25 cellular contexts compared by ENCODE assay signal in the genomic region with DNA sequence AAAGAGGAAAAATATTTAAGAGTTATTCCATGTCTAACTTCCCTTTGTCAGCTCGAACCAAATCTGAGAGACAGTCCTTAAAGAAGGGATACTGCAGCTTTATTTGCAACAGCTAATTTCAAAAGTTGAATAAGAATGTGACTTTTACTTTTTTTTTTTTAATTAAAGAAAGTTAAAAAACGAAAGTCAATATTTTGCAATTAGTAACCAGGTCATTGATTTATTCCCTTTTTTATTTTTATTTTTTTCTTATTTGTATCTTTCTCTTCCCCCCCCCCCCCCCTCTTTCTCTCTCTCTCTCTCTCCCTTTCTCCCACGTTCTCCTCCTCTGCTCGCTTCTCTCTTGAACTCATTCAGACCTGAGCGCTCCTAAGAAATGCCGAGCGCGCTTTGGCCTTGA.
"Had no signal": no experiment of that assay in that cellular context is flagged by ENCODE, and none has a peak within 500 bp of the region (broad histone marks: within the 10 kb centered on the region; RNA-seq: fewer than 3 reads in every experiment).

No MANE protein-coding gene starts in this region.

- H3K27me3 Mint-ChIP-seq: effector memory CD8-positive, alpha-beta T cell; type B pancreatic cell had no signal

- H3K4me1 Mint-ChIP-seq: naive B cell; stimulated activated effector memory CD8-positive, alpha-beta T cell treated with anti-CD3 and anti-CD28 coated beads, Interleukin-12 subunit alpha, Interleukin-12 subunit beta, amount 100 ng/mL, for 72 hours had no signal

- ATAC-seq: effector memory CD8-positive, alpha-beta T cell; gastrocnemius medialis; left lobe of liver; mucosa of descending colon; natural killer cell treated with Interleukin-12 subunit alpha and Interleukin-12 subunit beta and Interleukin-15 and Interleukin-18, amount 100 ng/mL, for 72 hours; stimulated activated effector memory CD8-positive, alpha-beta T cell treated with anti-CD3 and anti-CD28 coated beads, Interleukin-12 subunit alpha, Interleukin-12 subunit beta, amount 100 ng/mL, for 72 hours had no signal

- H3K36me3 Mint-ChIP-seq: naive B cell had no signal

- H3K9me3 Mint-ChIP-seq: effector memory CD8-positive, alpha-beta T cell; mesothelial cell of epicardium; naive B cell; natural killer cell treated with Interleukin-12 subunit alpha and Interleukin-12 subunit beta and Interleukin-15 and Interleukin-18, amount 100 ng/mL, for 72 hours; neural crest cell; stimulated activated effector memory CD8-positive, alpha-beta T cell treated with anti-CD3 and anti-CD28 coated beads, Interleukin-12 subunit alpha, Interleukin-12 subunit beta, amount 100 ng/mL, for 72 hours; type B pancreatic cell had no signal

- H3K36me3 ChIP-seq: ovary had no signal

- H3K4me1 ChIP-seq: gastrocnemius medialis, testis had no signal

- H3K4me3 ChIP-seq: coronary artery, gastrocnemius medialis, mucosa of descending colon, ovary, sigmoid colon, testis, tibial artery had no signal

- H3K27ac ChIP-seq: gastrocnemius medialis, ovary, sigmoid colon, testis had no signal

- H3K27me3 ChIP-seq: gastrocnemius medialis, ovary, sigmoid colon, testis, tibial artery had no signal

- H3K27ac Mint-ChIP-seq: effector memory CD8-positive, alpha-beta T cell; naive B cell; natural killer cell treated with Interleukin-12 subunit alpha and Interleukin-12 subunit beta and Interleukin-15 and Interleukin-18, amount 100 ng/mL, for 72 hours; stimulated activated effector memory CD8-positive, alpha-beta T cell treated with anti-CD3 and anti-CD28 coated beads, Interleukin-12 subunit alpha, Interleukin-12 subunit beta, amount 100 ng/mL, for 72 hours; type B pancreatic cell had no signal

- FAIRE-seq: urothelium cell line had no signal

- H3K9me3 ChIP-seq: gastrocnemius medialis, mucosa of descending colon, ovary, sigmoid colon, testis, tibial artery had no signal

- H3K4me3 Mint-ChIP-seq: effector memory CD8-positive, alpha-beta T cell; mesothelial cell of epicardium; naive B cell; natural killer cell treated with Interleukin-12 subunit alpha and Interleukin-12 subunit beta and Interleukin-15 and Interleukin-18, amount 100 ng/mL, for 72 hours; neural crest cell; stimulated activated effector memory CD8-positive, alpha-beta T cell treated with anti-CD3 and anti-CD28 coated beads, Interleukin-12 subunit alpha, Interleukin-12 subunit beta, amount 100 ng/mL, for 72 hours; type B pancreatic cell had no signal

- DNase-seq: dermis blood vessel endothelial cell; effector memory CD8-positive, alpha-beta T cell; gastrocnemius medialis; head of caudate nucleus; kidney; mesenchymal stem cell; mucosa of descending colon; naive B cell; nucleus accumbens; ovary; sigmoid colon; stimulated activated CD4-positive, alpha-beta T cell treated with anti-CD3 and anti-CD28 coated beads, Interleukin-2, amount 100 ng/mL, for 24 hours; stimulated activated CD4-positive, alpha-beta T cell treated with anti-CD3 and anti-CD28 coated beads, Interleukin-4, amount 100 ng/mL, for 24 hours; stimulated activated naive CD4-positive, alpha-beta T cell treated with Interleukin-2 at 50 U/mL for 16 hours; substantia nigra; testis; tibial artery had no signal
